3 cellular contexts compared by ENCODE assay signal in the genomic region with DNA sequence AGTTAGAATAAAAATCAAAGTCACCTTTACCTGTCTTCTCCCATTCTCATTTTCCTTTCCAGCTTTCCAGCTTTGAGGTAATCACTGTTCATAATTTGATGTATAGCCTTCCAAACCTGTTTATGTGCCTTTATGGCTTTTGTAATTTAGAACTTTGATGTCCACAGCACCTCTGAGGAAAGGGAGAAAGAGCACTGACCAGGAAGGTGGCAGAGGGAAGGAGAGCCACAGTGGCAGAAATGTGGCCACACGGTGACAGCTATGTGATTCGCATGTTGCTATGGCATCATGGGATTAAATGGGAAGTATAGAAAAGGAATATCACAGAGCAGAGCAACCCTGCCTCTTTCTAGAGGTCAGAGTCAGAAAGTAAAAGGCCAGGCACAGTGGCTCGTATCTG.
TF ChIP-seq lines count a peak whose summit lies in the region.

No MANE protein-coding gene starts in this region.

TF ChIP-seq in HCT116, 20 proteins besides CTCF, POLR2A, EP300 and RAD21 (continued from another document):
- no peak for TF ChIP-seq EZH2phosphoT487 (IDR thresholded peaks at IDR 0.05; ENCODE audit: borderline replicate concordance)
- no peak for TF ChIP-seq YY1 (IDR thresholded peaks at IDR 0.05; ENCODE audit: extremely low read depth, insufficient replicate concordance, low read depth, low read length)

TF ChIP-seq in GM12891, 5 proteins besides CTCF, POLR2A, EP300 and RAD21 (continued from another document):
- TF ChIP-seq POLR2AphosphoS5 (IDR thresholded peaks at IDR 0.05; ENCODE audit: low read depth, low read length) (no peak), TAF1 (IDR thresholded peaks at IDR 0.05; ENCODE audit: low read depth, low read length) (no peak), POU2F2 (IDR thresholded peaks at IDR 0.05; ENCODE audit: low read depth, low read length) (no peak)

TF ChIP-seq in WTC11, 78 proteins besides CTCF, POLR2A, EP300 and RAD21 (continued from another document):
- TF ChIP-seq NR2C2 (CRISPR knock-in tag; IDR thresholded peaks at IDR 0.05) (no peak), PRRX2 (CRISPR knock-in tag; IDR thresholded peaks at IDR 0.05) (no peak), NFATC4 (CRISPR knock-in tag; IDR thresholded peaks at IDR 0.05) (no peak), OVOL2 (CRISPR knock-in tag; IDR thresholded peaks at IDR 0.05; ENCODE audit: borderline replicate concordance) (no peak), ZNF317 (CRISPR knock-in tag; IDR thresholded peaks at IDR 0.05; ENCODE audit: borderline replicate concordance, low read depth) (no peak), ATF6 (CRISPR knock-in tag; IDR thresholded peaks at IDR 0.05) (no peak), GTF2I (CRISPR knock-in tag; conservative IDR thresholded peaks at IDR 0.05) (no peak), TCF7 (CRISPR knock-in tag; IDR thresholded peaks at IDR 0.05; ENCODE audit: low read depth) (no peak), ESRRA (CRISPR knock-in tag; IDR thresholded peaks at IDR 0.05; ENCODE audit: borderline replicate concordance) (no peak), TEAD4 (CRISPR knock-in tag; IDR thresholded peaks at IDR 0.05) (no peak), CREB1 (CRISPR knock-in tag; IDR thresholded peaks at IDR 0.05) (no peak), TEAD1 (CRISPR knock-in tag; IDR thresholded peaks at IDR 0.05) (no peak), ATF1 (CRISPR knock-in tag; IDR thresholded peaks at IDR 0.05) (no peak)
- TF ChIP-seq, protein P1, sequence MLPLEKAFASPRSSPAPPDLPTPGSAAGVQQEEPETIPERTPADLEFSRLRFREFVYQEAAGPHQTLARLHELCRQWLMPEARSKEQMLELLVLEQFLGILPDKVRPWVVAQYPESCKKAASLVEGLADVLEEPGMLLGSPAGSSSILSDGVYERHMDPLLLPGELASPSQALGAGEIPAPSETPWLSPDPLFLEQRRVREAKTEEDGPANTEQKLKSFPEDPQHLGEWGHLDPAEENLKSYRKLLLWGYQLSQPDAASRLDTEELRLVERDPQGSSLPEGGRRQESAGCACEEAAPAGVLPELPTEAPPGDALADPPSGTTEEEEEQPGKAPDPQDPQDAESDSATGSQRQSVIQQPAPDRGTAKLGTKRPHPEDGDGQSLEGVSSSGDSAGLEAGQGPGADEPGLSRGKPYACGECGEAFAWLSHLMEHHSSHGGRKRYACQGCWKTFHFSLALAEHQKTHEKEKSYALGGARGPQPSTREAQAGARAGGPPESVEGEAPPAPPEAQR (CRISPR knock-in tag; IDR thresholded peaks at IDR 0.05): no peak
- TF ChIP-seq, protein P2, sequence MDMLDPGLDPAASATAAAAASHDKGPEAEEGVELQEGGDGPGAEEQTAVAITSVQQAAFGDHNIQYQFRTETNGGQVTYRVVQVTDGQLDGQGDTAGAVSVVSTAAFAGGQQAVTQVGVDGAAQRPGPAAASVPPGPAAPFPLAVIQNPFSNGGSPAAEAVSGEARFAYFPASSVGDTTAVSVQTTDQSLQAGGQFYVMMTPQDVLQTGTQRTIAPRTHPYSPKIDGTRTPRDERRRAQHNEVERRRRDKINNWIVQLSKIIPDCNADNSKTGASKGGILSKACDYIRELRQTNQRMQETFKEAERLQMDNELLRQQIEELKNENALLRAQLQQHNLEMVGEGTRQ (CRISPR knock-in tag; IDR thresholded peaks at IDR 0.05): no peak
- TF ChIP-seq, protein P3, sequence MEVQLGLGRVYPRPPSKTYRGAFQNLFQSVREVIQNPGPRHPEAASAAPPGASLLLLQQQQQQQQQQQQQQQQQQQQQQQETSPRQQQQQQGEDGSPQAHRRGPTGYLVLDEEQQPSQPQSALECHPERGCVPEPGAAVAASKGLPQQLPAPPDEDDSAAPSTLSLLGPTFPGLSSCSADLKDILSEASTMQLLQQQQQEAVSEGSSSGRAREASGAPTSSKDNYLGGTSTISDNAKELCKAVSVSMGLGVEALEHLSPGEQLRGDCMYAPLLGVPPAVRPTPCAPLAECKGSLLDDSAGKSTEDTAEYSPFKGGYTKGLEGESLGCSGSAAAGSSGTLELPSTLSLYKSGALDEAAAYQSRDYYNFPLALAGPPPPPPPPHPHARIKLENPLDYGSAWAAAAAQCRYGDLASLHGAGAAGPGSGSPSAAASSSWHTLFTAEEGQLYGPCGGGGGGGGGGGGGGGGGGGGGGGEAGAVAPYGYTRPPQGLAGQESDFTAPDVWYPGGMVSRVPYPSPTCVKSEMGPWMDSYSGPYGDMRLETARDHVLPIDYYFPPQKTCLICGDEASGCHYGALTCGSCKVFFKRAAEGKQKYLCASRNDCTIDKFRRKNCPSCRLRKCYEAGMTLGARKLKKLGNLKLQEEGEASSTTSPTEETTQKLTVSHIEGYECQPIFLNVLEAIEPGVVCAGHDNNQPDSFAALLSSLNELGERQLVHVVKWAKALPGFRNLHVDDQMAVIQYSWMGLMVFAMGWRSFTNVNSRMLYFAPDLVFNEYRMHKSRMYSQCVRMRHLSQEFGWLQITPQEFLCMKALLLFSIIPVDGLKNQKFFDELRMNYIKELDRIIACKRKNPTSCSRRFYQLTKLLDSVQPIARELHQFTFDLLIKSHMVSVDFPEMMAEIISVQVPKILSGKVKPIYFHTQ (CRISPR knock-in tag; IDR thresholded peaks at IDR 0.05): no peak
